Comparison of ENCODE assay signal across 8 cellular contexts in the genomic region with DNA sequence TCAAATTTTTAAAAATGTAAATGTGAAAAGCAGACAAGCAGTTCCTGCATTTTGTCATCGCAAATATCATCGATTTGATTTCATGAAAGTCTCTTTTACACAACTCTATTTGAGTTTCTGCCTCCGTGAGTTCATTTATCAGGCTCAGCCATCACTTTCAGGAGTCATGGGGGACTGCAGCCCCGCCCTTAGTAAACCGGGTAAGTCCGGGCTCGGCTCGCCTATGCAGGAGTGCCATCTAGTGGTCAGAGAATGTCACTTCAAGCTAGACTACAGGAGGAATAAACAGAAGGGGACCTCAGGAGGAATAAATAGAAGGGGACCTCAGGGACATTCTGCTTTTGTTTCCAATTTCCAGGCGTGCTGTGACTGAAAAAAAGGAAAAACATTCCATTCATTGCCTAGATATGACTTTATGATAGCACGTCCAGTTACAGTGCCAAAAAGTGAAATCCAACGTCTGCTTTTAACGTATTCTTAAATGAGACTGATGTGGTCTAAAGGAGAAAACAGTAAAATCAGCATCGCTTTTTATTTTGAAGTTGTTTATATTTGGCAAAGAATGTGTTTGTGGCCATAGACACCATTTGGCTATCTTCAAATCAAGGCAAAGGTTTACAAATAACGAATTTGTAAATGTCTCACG.
DNase-seq lines count a peak whose midpoint lies in the region; ATAC-seq lines count a peak whose summit lies in the region.

No MANE protein-coding gene starts in this region.

- DNase-seq in CD1c-positive myeloid dendritic cell (ENCODE audit: extremely low spot score), result peak; percentile 83
- peak; percentile 43 for DNase-seq in NCI-H82 treated with DMSO at 0.1 percent for 48 hours (lab: John Stamatoyannopoulos, UW; ENCODE audit: unreplicated experiment)
- peak; percentile 79 for DNase-seq in activated CD8-positive, alpha-beta T cell treated with anti-CD3 and anti-CD28 coated beads, Interleukin-2, amount 10 ng/mL, durations not matched to agents 7 days and 5 days
- peak; percentile 29 to 55 (median 31) for DNase-seq in effector memory CD4-positive, alpha-beta T cell
- DNase-seq in mesenteric fat pad (ENCODE audit: low spot score), result peak; percentile 91
- peak; percentile 36 to 43 for DNase-seq in stimulated activated CD8-positive, alpha-beta memory T cell treated with anti-CD3 and anti-CD28 coated beads, Interleukin-15, amount 100 ng/mL, for 48 hours (ENCODE audit: low read depth in 2 of 2)

- ATAC-seq in GM19372 (IDR thresholded peaks at IDR 0.05; ENCODE audit: low read depth, unreplicated experiment) (peak; percentile 98), HG03460 (IDR thresholded peaks at IDR 0.05; ENCODE audit: unreplicated experiment) (peak; percentile 99)
- peak; percentile 93 for ATAC-seq in activated CD8-positive, alpha-beta T cell treated with anti-CD3 and anti-CD28 coated beads, Interleukin-2, amount 10 ng/mL, durations not matched to agents 7 days and 5 days

- H3K27me3 ChIP-seq in effector memory CD4-positive, alpha-beta T cell (replicated peaks; ENCODE audit: control insufficient read depth, insufficient read depth, low read length, poor library complexity, severe bottlenecking), result no peaks in the 10 kb centered on the region

- no peak overlapping the region for H3K27ac ChIP-seq in effector memory CD4-positive, alpha-beta T cell (ENCODE audit: insufficient read depth, low read length, poor library complexity, severe bottlenecking)

- CTCF ChIA-PET in activated CD8-positive, alpha-beta T cell treated with anti-CD3 and anti-CD28 coated beads, Interleukin-2, amount 10 ng/mL, durations not matched to agents 7 days and 5 days (lab: Charles Lee), result interaction anchor here (0.6 to 3.0 kb wide), 15 partner anchors 8 to 740 kb away, joined by 3 to 18 read pairs (median 3); no protein-coding TSS in a partner anchor

- H3K9me3 ChIP-seq in effector memory CD4-positive, alpha-beta T cell (ENCODE audit: control insufficient read depth, low read length), result no peaks in the 10 kb centered on the region

- no peak overlapping the region for H3K27ac Mint-ChIP-seq in activated CD8-positive, alpha-beta T cell treated with anti-CD3 and anti-CD28 coated beads, Interleukin-2, amount 10 ng/mL, durations not matched to agents 7 days and 5 days

- H3K9me3 Mint-ChIP-seq in activated CD8-positive, alpha-beta T cell treated with anti-CD3 and anti-CD28 coated beads, Interleukin-2, amount 10 ng/mL, durations not matched to agents 7 days and 5 days (ENCODE audit: insufficient read depth), result no peaks in the 10 kb centered on the region

- no peaks in the 10 kb centered on the region for H3K36me3 ChIP-seq in effector memory CD4-positive, alpha-beta T cell (ENCODE audit: control insufficient read depth, insufficient read depth, low read length)

- H3K27me3 Mint-ChIP-seq in activated CD8-positive, alpha-beta T cell treated with anti-CD3 and anti-CD28 coated beads, Interleukin-2, amount 10 ng/mL, durations not matched to agents 7 days and 5 days (ENCODE audit: low read depth), result peaks cover 11% of the 10 kb centered on the region

- peaks cover 4% of the 10 kb centered on the region for H3K4me1 Mint-ChIP-seq in activated CD8-positive, alpha-beta T cell treated with anti-CD3 and anti-CD28 coated beads, Interleukin-2, amount 10 ng/mL, durations not matched to agents 7 days and 5 days (ENCODE audit: low read depth)

- no peak overlapping the region for H3K4me3 ChIP-seq in effector memory CD4-positive, alpha-beta T cell (ENCODE audit: insufficient read depth, low read depth, low read length, poor library complexity, severe bottlenecking)

- no peaks in the 10 kb centered on the region for H3K36me3 Mint-ChIP-seq in activated CD8-positive, alpha-beta T cell treated with anti-CD3 and anti-CD28 coated beads, Interleukin-2, amount 10 ng/mL, durations not matched to agents 7 days and 5 days (ENCODE audit: low read depth)

- POLR2A ChIA-PET in activated CD8-positive, alpha-beta T cell treated with anti-CD3 and anti-CD28 coated beads, Interleukin-2, amount 10 ng/mL, durations not matched to agents 7 days and 5 days (lab: Charles Lee), result no interaction called here

- no peaks in the 10 kb centered on the region for H3K4me1 ChIP-seq in effector memory CD4-positive, alpha-beta T cell (ENCODE audit: control insufficient read depth, insufficient read depth, low read length, poor library complexity, severe bottlenecking)

- peak overlapping the region; percentile 53 for H3K4me3 Mint-ChIP-seq in activated CD8-positive, alpha-beta T cell treated with anti-CD3 and anti-CD28 coated beads, Interleukin-2, amount 10 ng/mL, durations not matched to agents 7 days and 5 days

Comparison
In these comparisons a context has a peak if more than half of its experiments do, and no peak if none do; other contexts are left out.
1. DNase-seq: peak in every context shown above with its lines; median percentile 91 in mesenteric fat pad; 83 in CD1c-positive myeloid dendritic cell; 79 in activated CD8-positive, alpha-beta T cell treated with anti-CD3 and anti-CD28 coated beads, Interleukin-2, amount 10 ng/mL, durations not matched to agents 7 days and 5 days; 43 in NCI-H82 treated with DMSO at 0.1 percent for 48 hours; 40 in stimulated activated CD8-positive, alpha-beta memory T cell treated with anti-CD3 and anti-CD28 coated beads, Interleukin-15, amount 100 ng/mL, for 48 hours; 31 in effector memory CD4-positive, alpha-beta T cell.